Comparison of ENCODE assay signal across 8 cellular contexts in genomic region chr5:177085985-177086917, GRCh38. TPM values are rescaled to one million over a fixed set of nuclear protein-coding genes. Genes with fewer than 3 reads are reported as not detected.
DNase-seq lines count a peak whose midpoint lies in the region; ATAC-seq lines count a peak whose summit lies in the region.

TSS of gene FGFR4 (plus strand) at chr5:177086915. CDS start at chr5:177089603, 2,688 bp downstream.

- H3K9me3 Mint-ChIP-seq in memory B cell = no peaks in the 10 kb centered on the region

- H3K4me3 Mint-ChIP-seq in memory B cell = peak within 1 kb of the TSS; percentile 88

- H3K27me3 Mint-ChIP-seq in memory B cell = peaks cover 14% of the 10 kb centered on the region

- no peak within 1 kb of the TSS for H3K27ac Mint-ChIP-seq in memory B cell

- H3K4me3 ChIP-seq in H7 (ENCODE audit: insufficient read depth, low read depth, low read length) = peak within 1 kb of the TSS; percentile 86

- no peaks in the 10 kb centered on the region for H3K36me3 Mint-ChIP-seq in memory B cell

- DNase-seq in ELR (ENCODE audit: low read depth) (peak; percentile 63), H7 (peak; percentile 100), NCI-H1105 (lab: John Stamatoyannopoulos, UW) (peak; percentile 28), dermis blood vessel endothelial cell (peak; percentile 68), memory B cell (ENCODE audit: low spot score in 2 of 2) (peak in 1 of 2 donors; percentile 56), midbrain (lab: John Stamatoyannopoulos, UW) (no peak)
- peak; percentile 27 for DNase-seq in activated CD4-positive, CD25-positive, alpha-beta regulatory T cell treated with anti-CD3 and anti-CD28 coated beads, Interleukin-2, amount 50 U/mL, for 16 hours (ENCODE audit: low read depth, low spot score)
- DNase-seq in stimulated activated CD8-positive, alpha-beta memory T cell treated with anti-CD3 and anti-CD28 coated beads, Interleukin-2, amount 100 ng/mL, for 1 hour (ENCODE audit: low read depth in 2 of 2) = peak; percentile 26 to 49

- no peaks in the 10 kb centered on the region; the same call in 1 of the 2 replicates for H3K27me3 ChIP-seq in H7 (ENCODE audit: control insufficient read depth, insufficient read depth, low read length)

- H3K4me1 Mint-ChIP-seq in memory B cell = peaks cover 9% of the 10 kb centered on the region

- H3K36me3 ChIP-seq in H7 (replicated peaks; ENCODE audit: control insufficient read depth, insufficient read depth, low read length) = peaks cover 13% of the 10 kb centered on the region

- peak; percentile 74 for ATAC-seq in memory B cell (ENCODE audit: low read depth)

RNA-seq across cellular contexts. Expression of gene FGFR4, which starts in this region (rescaled TPM):
- 105 and 110 TPM in 2 replicates for total RNA-seq in H7 (2014; rRNA removed; shearing (Covaris generic))
- 2.6 and 8.1 TPM in 2 replicates for total RNA-seq in dermis blood vessel endothelial cell

Comparison
In these comparisons a context has a peak if more than half of its experiments do, and no peak if none do; other contexts are left out.
1. RNA of gene FGFR4 (total RNA-seq): 105 to 110 TPM in H7; 2.6 to 8.1 TPM in dermis blood vessel endothelial cell; every median in the first group is over 10 times any median in the second.